17 cellular contexts compared by ENCODE assay signal in the genomic region with DNA sequence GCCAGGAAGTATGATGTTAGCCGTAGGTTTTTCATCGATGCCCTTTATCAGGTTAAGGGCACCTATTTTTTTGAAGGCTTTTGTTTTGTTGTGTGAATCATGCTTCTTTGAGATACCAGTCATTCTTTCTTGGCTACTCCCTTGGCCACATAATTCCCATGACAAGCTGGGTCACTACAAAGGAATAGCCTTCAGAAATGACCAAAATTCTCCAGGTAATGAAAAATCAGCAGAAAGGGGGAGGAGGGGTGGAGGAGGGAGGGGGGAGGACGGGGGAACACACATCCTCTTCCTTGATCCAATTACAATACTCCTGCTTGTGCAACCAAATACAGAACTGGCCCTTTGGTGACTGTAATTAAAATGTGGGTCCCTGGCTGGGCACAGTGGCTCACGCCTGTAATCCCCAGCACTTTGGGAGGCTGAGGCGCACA. TPM values are rescaled to one million over a fixed set of nuclear protein-coding genes. Genes with fewer than 3 reads are reported as not detected.
A peak's percentile ranks its signal among the peaks of the same experiment; 100 is the strongest.
DNase-seq lines count a peak whose midpoint lies in the region; ATAC-seq, FAIRE-seq and TF ChIP-seq lines count a peak whose summit lies in the region.
"Had no signal": no experiment of that assay in that cellular context is flagged by ENCODE, and none has a peak within 500 bp of the region (broad histone marks: within the 10 kb centered on the region; RNA-seq: fewer than 3 reads in every experiment).

No MANE protein-coding gene starts in this region.

- TF ChIP-seq EP300 in A549 (IDR thresholded peaks at IDR 0.05) (peak; percentile 24 to 76; a peak in 2 of 5 replicates), HepG2 (IDR thresholded peaks at IDR 0.05; ENCODE audit: low read depth in 2 of 2, low read length in 2 of 2) (no peak), HepG2 (CRISPR knock-in tag; IDR thresholded peaks at IDR 0.05; ENCODE audit: borderline replicate concordance) (no peak)

- peak overlapping the region; percentile 36; the same call in 2 of the 3 replicates for H3K4me2 ChIP-seq in A549
- no peak overlapping the region for H3K4me2 ChIP-seq in HepG2 (ENCODE audit: low read depth, low read length)

- H3K9me3 ChIP-seq in A549 (peaks cover 7% of the 10 kb centered on the region; the same call in 2 of the 3 replicates), HepG2 (ENCODE audit: low read length) (no peaks in the 10 kb centered on the region)
- H3K9me3 ChIP-seq: colonic mucosa, left lung, transverse colon had no signal

- H3K4me1 ChIP-seq in A549 (peaks cover 37% of the 10 kb centered on the region), foreskin keratinocyte (peaks cover 17% of the 10 kb centered on the region), HepG2 (ENCODE audit: insufficient read depth, low read length) (no peaks in the 10 kb centered on the region)
- H3K4me1 ChIP-seq: colonic mucosa, parathyroid adenoma, transverse colon had no signal

- TF ChIP-seq POLR2A in A549 (IDR thresholded peaks at IDR 0.05; ENCODE audit: low read length) (no peak), HepG2 (IDR thresholded peaks at IDR 0.05; ENCODE audit: insufficient read depth in 1 of 2, low read depth in 2 of 2, low read length in 2 of 2) (no peak)

- TF ChIP-seq RAD21 in A549 (conservative IDR thresholded peaks at IDR 0.05 in 1 of 2, IDR thresholded peaks at IDR 0.05 in 1 of 2): no peak
- TF ChIP-seq RAD21 in HepG2 (CRISPR knock-in tag; IDR thresholded peaks at IDR 0.05): no peak

- H3K36me3 ChIP-seq in HepG2 (replicated peaks in 1 of 2; ENCODE audit: control insufficient read depth in 1 of 2, insufficient read depth in 2 of 2, low read length in 2 of 2): no peaks in the 10 kb centered on the region
- H3K36me3 ChIP-seq: colonic mucosa, left lung, transverse colon had no signal

- intact Hi-C loops in HepG2 (cut with micrococcal nuclease; ENCODE audit: unreplicated experiment): loop anchor here (5.0 kb wide), 1 partner anchor 35 kb away; no protein-coding TSS in a partner anchor

- H3K79me2 ChIP-seq in HepG2 (ENCODE audit: insufficient read depth, low read length): no peaks in the 10 kb centered on the region
- H3K79me2 ChIP-seq: parathyroid adenoma had no signal

- H3K4me3 ChIP-seq in A549: no peak overlapping the region
- H3K4me3 ChIP-seq in HepG2 (replicated peaks in 1 of 3; ENCODE audit: insufficient read depth in 1 of 3, low read depth in 2 of 3, low read length in 3 of 3): no peak overlapping the region
- H3K4me3 ChIP-seq: colonic mucosa, left lung, transverse colon had no signal

- DNase-seq in A549 (ENCODE audit: low read depth in 1 of 2, low spot score in 1 of 2): peak in 1 of 2 experiments; percentile 72
- DNase-seq in HS-5 (ENCODE audit: low read depth): peak; percentile 82
- peak; percentile 86 to 98 for DNase-seq in SW 1271 (lab: John Stamatoyannopoulos, UW)
- DNase-seq in foreskin keratinocyte: peak; percentile 74 to 87
- DNase-seq in HepG2 (ENCODE audit: low spot score): no peak
- DNase-seq: activated effector memory CD4-positive, alpha-beta T cell treated with Interleukin-2 at 50 U/mL for 16 hours; colonic mucosa; left lung; NCI-H446; small intestine; transverse colon had no signal

- WGBS in A549 (ENCODE audit: missing lambda C conversion rate): 35% methylated on average over 4 of the region's 5 CpGs
- WGBS in HepG2 (ENCODE audit: low lambda C conversion rate): 28% methylated on average over 5 of the region's 5 CpGs

- in situ Hi-C loops in HepG2 (cut with HindIII; ENCODE audit: extremely low pct_ligation_motif_present, low pct_unique_long_range_greater_than_20kb): no loop called here

- TF ChIP-seq CTCF in A549 (IDR thresholded peaks at IDR 0.05): no peak
- TF ChIP-seq CTCF in foreskin keratinocyte (conservative IDR thresholded peaks at IDR 0.05): no peak
- TF ChIP-seq CTCF in HepG2 (CRISPR knock-in tag; IDR thresholded peaks at IDR 0.05): no peak

- BruUV-seq in HepG2 (replicated peaks; lab: Mats Ljungman, UMichigan): no TSS peak

- H3K9ac ChIP-seq in HepG2 (ENCODE audit: insufficient read depth, low read depth, low read length): no peak overlapping the region
- H3K9ac ChIP-seq: parathyroid adenoma had no signal

- H3K27ac ChIP-seq in A549 (peak overlapping the region; percentile 55 to 87), foreskin keratinocyte (no peak overlapping the region), HepG2 (ENCODE audit: extremely low read length, insufficient read depth, low read length) (no peak overlapping the region)
- H3K27ac ChIP-seq: colonic mucosa, left lung, parathyroid adenoma, transverse colon had no signal

- no peaks in the 10 kb centered on the region for H3K27me3 ChIP-seq in foreskin keratinocyte
- H3K27me3 ChIP-seq in HepG2 (ENCODE audit: control insufficient read depth in 1 of 2, insufficient read depth in 2 of 2, low read length in 2 of 2): peaks cover 6 to 49% of the 10 kb centered on the region in 2 experiments; a peak in 4 of 5 replicates
- H3K27me3 ChIP-seq: colonic mucosa, left lung had no signal

- ATAC-seq in A549 (peak; percentile 31 to 59; a peak in 3 of 6 replicates), foreskin keratinocyte (peak; percentile 42), HepG2 (no peak), GM19035 (IDR thresholded peaks at IDR 0.05; ENCODE audit: unreplicated experiment) (no peak), GM21723 (IDR thresholded peaks at IDR 0.05; ENCODE audit: unreplicated experiment) (no peak), HG02759 (IDR thresholded peaks at IDR 0.05; ENCODE audit: unreplicated experiment) (no peak)
- ATAC-seq: stimulated activated effector memory CD8-positive, alpha-beta T cell treated with anti-CD3 and anti-CD28 coated beads, Interleukin-12 subunit alpha, Interleukin-12 subunit beta, amount 100 ng/mL, for 72 hours had no signal

- H2AFZ ChIP-seq in HepG2 (ENCODE audit: low read length): no peak overlapping the region
- H2AFZ ChIP-seq: parathyroid adenoma had no signal

- POLR2A ChIA-PET in A549 (lab: Yijun Ruan, JAX) (no interaction called here), HepG2 (lab: Yijun Ruan, JAX) (no interaction called here)

- CTCF ChIA-PET in A549 (lab: Yijun Ruan, JAX) (interaction anchor here (0.9 to 19.7 kb wide), 5 partner anchors 10 to 104 kb away, joined by 3 to 350 read pairs (median 4); no protein-coding TSS in a partner anchor), HepG2 (lab: Yijun Ruan, JAX; ENCODE audit: low intra/inter-chr PET ratio, low total read pairs) (interaction anchor here (1.5 kb wide), 1 partner anchor 36 kb away, joined by 3 read pairs; no protein-coding TSS in a partner anchor)

- H4K20me1 ChIP-seq in HepG2 (ENCODE audit: insufficient read depth, low read length): no peaks in the 10 kb centered on the region

- FAIRE-seq in A549 (lab: Jason Lieb, UNC) (no peak), HepG2 (lab: Jason Lieb, UNC) (no peak)
- FAIRE-seq: small intestine had no signal

TF ChIP-seq in A549, 52 proteins besides CTCF, POLR2A, EP300 and RAD21 (continues in another document):
- TF ChIP-seq GATA3 (IDR thresholded peaks at IDR 0.05; ENCODE audit: borderline replicate concordance): peak; percentile 57; the same call in 1 of the 2 replicates

TF ChIP-seq in HepG2, 621 proteins besides CTCF, POLR2A, EP300 and RAD21 (continues in another document):
- no peak for TF ChIP-seq KDM2A (CRISPR knock-in tag; IDR thresholded peaks at IDR 0.05; ENCODE audit: borderline replicate concordance, low read depth)
- TF ChIP-seq ZNF333 (CRISPR knock-in tag; IDR thresholded peaks at IDR 0.05; ENCODE audit: borderline replicate concordance): no peak
- no peak for TF ChIP-seq NFKBIZ (CRISPR knock-in tag; IDR thresholded peaks at IDR 0.05)
- no peak for TF ChIP-seq ZNF337 (CRISPR knock-in tag; IDR thresholded peaks at IDR 0.05; ENCODE audit: borderline replicate concordance, low read depth)
- TF ChIP-seq TARDBP (CRISPR knock-in tag; IDR thresholded peaks at IDR 0.05): no peak
- no peak for TF ChIP-seq SP1 (IDR thresholded peaks at IDR 0.05)
- TF ChIP-seq SP1 (CRISPR knock-in tag; IDR thresholded peaks at IDR 0.05): no peak
- no peak for TF ChIP-seq ZNF761 (CRISPR knock-in tag; conservative IDR thresholded peaks at IDR 0.05)

RNA-seq across cellular contexts. Expression of gene TGM2, which starts 21.7 kb away (rescaled TPM):
- polyA plus RNA-seq in A549 (2011; rRNA removed) (173 TPM in 2 replicates), A549 (2017; fragmentation: RNase III; extraction: RNeasy Plus Mini Kit Qiagen cat#74134 plus additional on column Dnase treatment) (348 to 469 TPM (median 441 TPM) in 3 replicates), foreskin keratinocyte (13.7 and 29.5 TPM in 2 replicates), HepG2 (2011; rRNA removed) (46.4 and 52.3 TPM in 2 replicates)
- polyA plus RNA-seq in A549 (2012; cell fraction: cytosol; rRNA removed): 164 and 192 TPM in 2 replicates
- 241 and 325 TPM in 2 replicates for polyA plus RNA-seq in A549 (2012; cell fraction: nucleus; rRNA removed)
- polyA minus RNA-seq in A549 (2011; rRNA and poly(A)+ RNA removed): 181 and 216 TPM in 2 replicates
- total RNA-seq in foreskin keratinocyte (17.4 and 41.2 TPM in 2 replicates), HepG2 (2016; rRNA removed; fragmentation: Illumina TruSeq; extraction: Trizol) (4.2 and 4.5 TPM in 2 replicates)
- 0.61 and 0.88 TPM in 2 replicates for total RNA-seq in HepG2 (2016; cell fraction: cytosol; rRNA removed; fragmentation: Illumina TruSeq; extraction: Trizol; ENCODE audit: low read depth)
- 3.3 and 4.3 TPM in 2 replicates for total RNA-seq in HepG2 (2016; cell fraction: insoluble cytoplasmic fraction; rRNA removed; fragmentation: Illumina TruSeq; extraction: Trizol)
- 2.1 and 2.3 TPM in 2 replicates for total RNA-seq in HepG2 (2016; cell fraction: membrane; rRNA removed; fragmentation: Illumina TruSeq; extraction: Trizol)
- total RNA-seq in HepG2 (2016; cell fraction: nucleus; rRNA removed; fragmentation: Illumina TruSeq; extraction: Trizol): 4.3 and 4.5 TPM in 2 replicates
- polyA plus RNA-seq in HepG2 (2011; cell fraction: cytosol; rRNA removed): 39.7 and 45.8 TPM in 2 replicates
- polyA plus RNA-seq in HepG2 (2011; cell fraction: nucleus; rRNA removed): 48.4 and 54.8 TPM in 2 replicates
- polyA plus RNA-seq in HepG2 (2012): 14.4 and 32.4 TPM in 2 replicates
- polyA plus RNA-seq in HepG2 (2016; cell fraction: cytosol; fragmentation: Illumina TruSeq; extraction: Trizol; ENCODE audit: low read depth): 1.5 and 1.8 TPM in 2 replicates
- polyA plus RNA-seq in HepG2 (2016; cell fraction: insoluble cytoplasmic fraction; fragmentation: Illumina TruSeq; extraction: Trizol; ENCODE audit: low read depth): 5.3 and 7.5 TPM in 2 replicates
- 2.5 TPM in 2 replicates for polyA plus RNA-seq in HepG2 (2016; cell fraction: membrane; fragmentation: Illumina TruSeq; extraction: Trizol; ENCODE audit: low read depth)
- 7.7 and 9.8 TPM in 2 replicates for polyA plus RNA-seq in HepG2 (2016; cell fraction: nucleus; fragmentation: Illumina TruSeq; extraction: Trizol; ENCODE audit: insufficient read depth, low read depth)
- 39.1 and 112 TPM in 2 replicates for polyA minus RNA-seq in HepG2 (2011; rRNA and poly(A)+ RNA removed; ENCODE audit: low replicate concordance)
- 43.5 and 48.8 TPM in 2 replicates for polyA minus RNA-seq in HepG2 (2011; cell fraction: cytosol; rRNA and poly(A)+ RNA removed)
- 26.7 and 32.2 TPM in 2 replicates for polyA minus RNA-seq in HepG2 (2011; cell fraction: nucleus; rRNA and poly(A)+ RNA removed)
- total RNA-seq: activated CD8-positive, alpha-beta memory T cell treated with anti-CD3 and anti-CD28 coated beads for 36 hours had no signal

Comparison
In these comparisons a context has a peak if more than half of its experiments do, and no peak if none do; other contexts are left out.
1. ATAC-seq: peak in A549 (2 of 2) and foreskin keratinocyte (single experiment); none in HepG2 (single experiment), GM19035 (single experiment), GM21723 (single experiment) and HG02759 (single experiment).
2. H3K27ac ChIP-seq: peak in A549 (2 of 2); none in foreskin keratinocyte (single experiment) and HepG2 (single experiment).
3. Of the 38 proteins assayed by ChIP-seq in both HepG2 and A549: peak only in HepG2: none; only in A549: EP300, FOSL2 and JUNB; in both: none; in neither: 33; mixed calls (peak in some experiments, not most) for 2.